Comparison of ENCODE assay signal across 1 cellular context in genomic region chr5:142610176-142611001, GRCh38.
TF ChIP-seq lines count a peak whose summit lies in the region.

No MANE protein-coding gene starts in this region.

TF ChIP-seq in K562, 482 proteins besides CTCF, POLR2A, EP300 and RAD21 (continued from another document):
- no peak for TF ChIP-seq RREB1 (CRISPR knock-in tag; IDR thresholded peaks at IDR 0.05)
